8 cellular contexts compared by ENCODE assay signal in the genomic region with DNA sequence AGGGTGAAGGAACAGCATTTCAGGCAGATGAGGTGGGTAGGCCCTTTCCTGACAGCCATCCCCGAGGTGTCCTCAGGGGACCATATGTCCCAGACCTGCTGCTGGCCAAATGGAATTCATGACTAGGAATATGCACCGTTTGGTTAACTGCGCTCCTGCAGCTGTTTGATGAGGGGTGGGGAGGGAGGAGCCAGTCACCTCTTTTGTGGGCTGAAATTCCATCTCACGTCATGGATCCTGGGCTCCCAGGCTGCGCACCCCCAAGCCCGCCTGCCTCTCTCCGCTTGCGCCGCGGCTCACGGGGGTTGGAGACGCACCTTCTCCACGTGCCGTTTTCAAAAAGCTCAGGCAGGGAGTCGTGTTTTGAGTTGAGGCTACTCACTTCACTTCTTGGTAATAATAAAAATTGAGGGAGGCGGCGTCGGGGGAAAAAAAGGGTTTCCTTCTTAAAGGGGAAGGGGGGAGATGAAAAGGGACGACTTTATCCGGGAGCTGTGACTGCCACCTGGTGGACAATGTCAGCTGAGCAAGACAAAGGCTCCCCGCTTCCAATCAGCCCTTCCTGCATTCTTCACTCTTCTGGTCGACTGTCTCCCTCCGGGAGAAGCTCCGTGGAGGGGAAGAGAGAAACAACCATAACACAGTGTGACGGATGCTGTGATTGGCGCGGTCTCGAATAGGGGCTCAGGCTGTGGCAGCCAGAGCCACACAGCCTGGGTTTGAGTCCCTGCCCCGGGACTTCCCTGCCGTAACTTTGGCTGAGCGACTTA. TPM values are rescaled to one million over a fixed set of nuclear protein-coding genes. Genes with fewer than 3 reads are reported as not detected.
DNase-seq lines count a peak whose midpoint lies in the region; ATAC-seq and TF ChIP-seq lines count a peak whose summit lies in the region.

No MANE protein-coding gene starts in this region.

- ATAC-seq in GM21619 (IDR thresholded peaks at IDR 0.05; ENCODE audit: unreplicated experiment) (peak; percentile 84), SK-N-SH treated with all-trans-retinoic acid at 6 μM for 48 hours (peak; percentile 93)

- H3K27me3 Mint-ChIP-seq in activated naive CD8-positive, alpha-beta T cell: peaks cover 8% of the 10 kb centered on the region

- peaks cover 7% of the 10 kb centered on the region for H3K4me1 Mint-ChIP-seq in activated naive CD8-positive, alpha-beta T cell (ENCODE audit: low read depth)

- H3K27ac ChIP-seq in osteoblast (ENCODE audit: low read depth, low read length): no peak overlapping the region
- no peak overlapping the region for H3K27ac ChIP-seq in suprapubic skin

- no peaks in the 10 kb centered on the region for H3K9me3 ChIP-seq in osteoblast (ENCODE audit: low read depth, low read length)
- no peaks in the 10 kb centered on the region for H3K9me3 ChIP-seq in suprapubic skin

- H3K36me3 Mint-ChIP-seq in activated naive CD8-positive, alpha-beta T cell: no peaks in the 10 kb centered on the region

- H3K4me3 Mint-ChIP-seq in activated naive CD8-positive, alpha-beta T cell: peak overlapping the region; percentile 85

- intact Hi-C loops in head of caudate nucleus (cut with DNase I): loop anchor here (2.0 to 5.0 kb wide), 2 partner anchors 86 to 354 kb away; partner anchors contain the start of gene CPEB4

- no peaks in the 10 kb centered on the region for H4K20me1 ChIP-seq in osteoblast (ENCODE audit: insufficient read depth, low read length)

- peak overlapping the region; percentile 99 for H2AFZ ChIP-seq in osteoblast (ENCODE audit: low read length)

- peak; percentile 41 for DNase-seq in CMK (ENCODE audit: low read depth)
- DNase-seq in M059J (ENCODE audit: low read depth): peak; percentile 71
- peak; percentile 74 to 97 (median 91) for DNase-seq in head of caudate nucleus
- DNase-seq in osteoblast (ENCODE audit: insufficient read length, low spot score, missing footprints): peak; percentile 96
- DNase-seq in suprapubic skin (ENCODE audit: low spot score in 2 of 2): peak; percentile 89 to 93

- no peak overlapping the region for H3K27ac Mint-ChIP-seq in activated naive CD8-positive, alpha-beta T cell

- H3K36me3 ChIP-seq in osteoblast (ENCODE audit: insufficient read depth, low read length): no peaks in the 10 kb centered on the region
- H3K36me3 ChIP-seq in suprapubic skin: no peaks in the 10 kb centered on the region

- H3K4me3 ChIP-seq in osteoblast (ENCODE audit: insufficient read depth, low read length): peak overlapping the region; percentile 69
- peak overlapping the region; percentile 46 for H3K4me3 ChIP-seq in suprapubic skin

- WGBS in suprapubic skin: 4% methylated on average over 22 of the region's 31 CpGs

- H3K4me1 ChIP-seq in osteoblast (ENCODE audit: insufficient read depth, low read length): peaks cover 17% of the 10 kb centered on the region
- peaks cover 13% of the 10 kb centered on the region for H3K4me1 ChIP-seq in suprapubic skin

- H3K27me3 ChIP-seq in osteoblast (ENCODE audit: insufficient read depth, low read length) (no peaks in the 10 kb centered on the region), suprapubic skin (no peaks in the 10 kb centered on the region)

- H3K4me2 ChIP-seq in osteoblast (ENCODE audit: insufficient read depth, low read length): peak overlapping the region; percentile 98

- no peak for TF ChIP-seq POLR2A in suprapubic skin (IDR thresholded peaks at IDR 0.05)

- peak; percentile 92 for TF ChIP-seq CTCF in osteoblast (IDR thresholded peaks at IDR 0.05; ENCODE audit: extremely low read depth, low read depth, low read length)
- TF ChIP-seq CTCF in suprapubic skin (IDR thresholded peaks at IDR 0.05): peak; percentile 84 to 97

- no peaks in the 10 kb centered on the region for H3K9me3 Mint-ChIP-seq in activated naive CD8-positive, alpha-beta T cell (ENCODE audit: low read depth)

- H3K79me2 ChIP-seq in osteoblast (ENCODE audit: insufficient read depth, low read length): no peaks in the 10 kb centered on the region

- no peak for TF ChIP-seq EP300 in suprapubic skin (IDR thresholded peaks at IDR 0.05)

TF ChIP-seq in SK-N-SH treated with all-trans-retinoic acid at 6 μM for 48 hours, 23 proteins besides CTCF, POLR2A, EP300 and RAD21:
- TF ChIP-seq RARB (CRISPR knock-in tag; IDR thresholded peaks at IDR 0.05): no peak
- TF ChIP-seq ZNF70 (CRISPR knock-in tag; IDR thresholded peaks at IDR 0.05): 0 out of 2 replicates have a peak, but pooled peaks have one; percentile 28

RNA-seq across cellular contexts. Expression of gene C5orf47, which starts 15.9 kb away (rescaled TPM):
- total RNA-seq in M059J (2014; rRNA removed; shearing (Covaris generic)): not detected in 2 replicates
- total RNA-seq in osteoblast: not detected in 2 replicates
- not detected for total RNA-seq in suprapubic skin

Comparison
In these comparisons a context has a peak if more than half of its experiments do, and no peak if none do; other contexts are left out.
1. DNase-seq: peak in every context shown above with its lines; median percentile 96 in osteoblast; 91 in head of caudate nucleus; 91 in suprapubic skin; 71 in M059J; 41 in CMK.